Comparison of ENCODE assay signal across 11 cellular contexts in the genomic region with DNA sequence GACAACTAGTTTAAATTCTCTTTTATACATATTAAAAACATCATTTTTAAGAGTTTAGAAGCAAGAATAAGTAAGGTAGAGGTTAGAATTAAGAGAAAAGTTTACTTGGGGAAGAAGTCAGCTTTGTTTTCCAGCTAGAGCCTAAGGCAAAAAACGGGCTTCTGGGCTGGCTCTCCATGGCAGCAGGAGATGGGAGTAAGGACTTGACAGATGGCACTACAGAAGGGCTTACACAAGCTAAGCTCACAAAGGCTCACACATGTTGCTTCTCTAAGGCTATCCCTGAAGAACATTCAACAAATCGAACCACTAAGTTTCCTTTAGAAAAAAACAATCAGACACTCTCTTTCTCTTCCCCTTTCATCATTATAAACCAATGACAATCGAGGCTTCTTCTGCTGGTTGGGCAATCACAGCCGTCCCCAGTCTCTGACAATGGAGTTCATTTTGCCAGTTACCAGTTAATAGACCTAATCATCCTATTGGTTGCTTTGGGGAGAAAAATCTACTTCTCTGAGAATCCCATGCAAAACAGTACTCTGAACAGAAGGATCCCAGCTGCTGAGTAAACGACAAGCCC. TPM values are rescaled to one million over a fixed set of nuclear protein-coding genes. Genes with fewer than 3 reads are reported as not detected.
A peak's percentile ranks its signal among the peaks of the same experiment; 100 is the strongest.
DNase-seq lines count a peak whose midpoint lies in the region; ATAC-seq and TF ChIP-seq lines count a peak whose summit lies in the region.
"Had no signal": no experiment of that assay in that cellular context is flagged by ENCODE, and none has a peak within 500 bp of the region (broad histone marks: within the 10 kb centered on the region; RNA-seq: fewer than 3 reads in every experiment).

No MANE protein-coding gene starts in this region.

- H3K4me3 ChIP-seq in right cardiac atrium (ENCODE audit: low read length) = no peak overlapping the region

- intact Hi-C loops in right cardiac atrium (cut with DNase I) = no loop called here

- H3K27ac ChIP-seq in caudate nucleus (ENCODE audit: low read depth, low read length) (peak overlapping the region; percentile 12), right cardiac atrium (ENCODE audit: low read length) (no peak overlapping the region)
- H3K27ac ChIP-seq: 22Rv1 had no signal

- no peaks in the 10 kb centered on the region for H3K4me1 ChIP-seq in right cardiac atrium (ENCODE audit: control insufficient read depth, insufficient read depth, low read length)

- ATAC-seq in right cardiac atrium = no peak

- TF ChIP-seq POLR2A in erythroblast (IDR thresholded peaks at IDR 0.05; ENCODE audit: low read length) = no peak

- no peaks in the 10 kb centered on the region for H3K27me3 ChIP-seq in right cardiac atrium (ENCODE audit: control insufficient read depth, insufficient read depth)

- DNase-seq in DMS153 (lab: John Stamatoyannopoulos, UW) = peak; percentile 52
- DNase-seq in DMS153 treated with DMSO at 0.1 percent for 48 hours (lab: John Stamatoyannopoulos, UW; ENCODE audit: unreplicated experiment) = no peak
- DNase-seq in NCI-H2107 treated with DMSO at 0.1 percent for 48 hours (lab: John Stamatoyannopoulos, UW; ENCODE audit: unreplicated experiment) = peak; percentile 100
- DNase-seq in caudate nucleus (lab: John Stamatoyannopoulos, UW) = peak in 26 of 61 donors; percentile 2 to 47 (median 19)
- peak; percentile 5 for DNase-seq in occipital lobe (lab: John Stamatoyannopoulos, UW)
- DNase-seq in right cardiac atrium = no peak
- no peak for DNase-seq in erythroblast (lab: John Stamatoyannopoulos, UW)
- DNase-seq in HUDEP-2 (lab: John Stamatoyannopoulos, UW; ENCODE audit: unreplicated experiment in 76 of 76) = no peak
- DNase-seq: activated effector memory CD4-positive, alpha-beta T cell treated with Interleukin-2 at 50 U/mL for 16 hours; dermis blood vessel endothelial cell had no signal

- WGBS in right cardiac atrium = 78% methylated on average over 5 of the region's 5 CpGs

- H3K9me3 ChIP-seq in right cardiac atrium (ENCODE audit: control insufficient read depth, low read length) = no peaks in the 10 kb centered on the region

RNA-seq across cellular contexts. Expression of a gene that starts 40.5 kb away (rescaled TPM):
- total RNA-seq in occipital lobe (42.7 TPM), right cardiac atrium (10 to 100 TPM; 16.4 to 20.6 (median 18.1) TPM)
- polyA plus RNA-seq in right cardiac atrium = 17.6 TPM

RNA-seq across cellular contexts. Expression of a gene that starts 54.2 kb away (rescaled TPM):
- total RNA-seq in occipital lobe = 0.16 TPM
- under 1 TPM; 0.37 to 0.78 (median 0.65) TPM for total RNA-seq in right cardiac atrium
- 0.25 TPM for polyA plus RNA-seq in right cardiac atrium

RNA-seq across cellular contexts. Expression of a gene that starts 58.9 kb away (rescaled TPM):
- total RNA-seq in occipital lobe = 12.5 TPM
- under 1 TPM; 0.33 to 0.97 (median 0.57) TPM for total RNA-seq in right cardiac atrium
- 0.23 TPM for polyA plus RNA-seq in right cardiac atrium

Comparison
In these comparisons a context has a peak if more than half of its experiments do, and no peak if none do; other contexts are left out.
1. DNase-seq: peak in DMS153 (single experiment), NCI-H2107 treated with DMSO at 0.1 percent for 48 hours (single experiment) and occipital lobe (single experiment); none in DMS153 treated with DMSO at 0.1 percent for 48 hours (single experiment), right cardiac atrium (0 of 3), erythroblast (0 of 2) and HUDEP-2 (0 of 76).